1 cellular context compared by ENCODE assay signal in the genomic region with DNA sequence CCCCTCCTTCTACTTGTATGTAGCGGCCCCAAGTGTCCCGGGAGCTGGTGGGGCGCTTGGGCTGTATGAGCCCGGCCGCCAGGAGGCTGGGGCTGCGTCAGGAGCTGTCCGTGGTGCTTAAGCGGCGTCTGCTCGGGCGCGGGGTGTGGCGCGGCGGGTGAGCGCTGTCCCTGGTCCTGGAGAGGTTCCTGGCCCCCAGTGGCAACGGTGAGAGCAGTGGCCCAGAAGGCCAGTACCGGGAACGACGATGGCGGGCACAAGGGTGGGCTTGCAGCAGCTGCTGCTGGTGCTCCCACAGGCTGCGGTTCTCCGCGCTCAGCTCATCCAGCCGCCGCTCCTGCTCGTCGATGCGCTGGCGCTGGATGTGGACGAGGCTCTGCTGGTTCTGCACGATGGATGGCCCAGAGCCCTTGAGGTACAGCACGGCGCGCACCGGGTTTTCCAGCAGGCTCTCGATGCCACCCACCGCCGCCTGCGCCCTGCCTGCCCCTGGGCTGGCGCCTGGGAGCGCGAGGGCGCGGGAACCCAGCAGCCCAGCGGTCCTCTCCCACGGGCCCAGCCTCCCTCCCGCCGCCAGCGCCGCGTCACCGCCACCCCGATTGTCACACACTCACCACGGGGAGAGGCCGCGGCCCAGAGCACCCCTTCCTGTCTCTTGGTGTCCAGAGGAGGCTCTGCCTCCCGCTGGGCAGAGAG.
A peak's percentile ranks its signal among the peaks of the same experiment; 100 is the strongest.
TF ChIP-seq lines count a peak whose summit lies in the region.

No MANE protein-coding gene starts in this region.

TF ChIP-seq in HepG2, 621 proteins besides CTCF, POLR2A, EP300 and RAD21 (continued from another document and continues in another):
- TF ChIP-seq, protein P1, sequence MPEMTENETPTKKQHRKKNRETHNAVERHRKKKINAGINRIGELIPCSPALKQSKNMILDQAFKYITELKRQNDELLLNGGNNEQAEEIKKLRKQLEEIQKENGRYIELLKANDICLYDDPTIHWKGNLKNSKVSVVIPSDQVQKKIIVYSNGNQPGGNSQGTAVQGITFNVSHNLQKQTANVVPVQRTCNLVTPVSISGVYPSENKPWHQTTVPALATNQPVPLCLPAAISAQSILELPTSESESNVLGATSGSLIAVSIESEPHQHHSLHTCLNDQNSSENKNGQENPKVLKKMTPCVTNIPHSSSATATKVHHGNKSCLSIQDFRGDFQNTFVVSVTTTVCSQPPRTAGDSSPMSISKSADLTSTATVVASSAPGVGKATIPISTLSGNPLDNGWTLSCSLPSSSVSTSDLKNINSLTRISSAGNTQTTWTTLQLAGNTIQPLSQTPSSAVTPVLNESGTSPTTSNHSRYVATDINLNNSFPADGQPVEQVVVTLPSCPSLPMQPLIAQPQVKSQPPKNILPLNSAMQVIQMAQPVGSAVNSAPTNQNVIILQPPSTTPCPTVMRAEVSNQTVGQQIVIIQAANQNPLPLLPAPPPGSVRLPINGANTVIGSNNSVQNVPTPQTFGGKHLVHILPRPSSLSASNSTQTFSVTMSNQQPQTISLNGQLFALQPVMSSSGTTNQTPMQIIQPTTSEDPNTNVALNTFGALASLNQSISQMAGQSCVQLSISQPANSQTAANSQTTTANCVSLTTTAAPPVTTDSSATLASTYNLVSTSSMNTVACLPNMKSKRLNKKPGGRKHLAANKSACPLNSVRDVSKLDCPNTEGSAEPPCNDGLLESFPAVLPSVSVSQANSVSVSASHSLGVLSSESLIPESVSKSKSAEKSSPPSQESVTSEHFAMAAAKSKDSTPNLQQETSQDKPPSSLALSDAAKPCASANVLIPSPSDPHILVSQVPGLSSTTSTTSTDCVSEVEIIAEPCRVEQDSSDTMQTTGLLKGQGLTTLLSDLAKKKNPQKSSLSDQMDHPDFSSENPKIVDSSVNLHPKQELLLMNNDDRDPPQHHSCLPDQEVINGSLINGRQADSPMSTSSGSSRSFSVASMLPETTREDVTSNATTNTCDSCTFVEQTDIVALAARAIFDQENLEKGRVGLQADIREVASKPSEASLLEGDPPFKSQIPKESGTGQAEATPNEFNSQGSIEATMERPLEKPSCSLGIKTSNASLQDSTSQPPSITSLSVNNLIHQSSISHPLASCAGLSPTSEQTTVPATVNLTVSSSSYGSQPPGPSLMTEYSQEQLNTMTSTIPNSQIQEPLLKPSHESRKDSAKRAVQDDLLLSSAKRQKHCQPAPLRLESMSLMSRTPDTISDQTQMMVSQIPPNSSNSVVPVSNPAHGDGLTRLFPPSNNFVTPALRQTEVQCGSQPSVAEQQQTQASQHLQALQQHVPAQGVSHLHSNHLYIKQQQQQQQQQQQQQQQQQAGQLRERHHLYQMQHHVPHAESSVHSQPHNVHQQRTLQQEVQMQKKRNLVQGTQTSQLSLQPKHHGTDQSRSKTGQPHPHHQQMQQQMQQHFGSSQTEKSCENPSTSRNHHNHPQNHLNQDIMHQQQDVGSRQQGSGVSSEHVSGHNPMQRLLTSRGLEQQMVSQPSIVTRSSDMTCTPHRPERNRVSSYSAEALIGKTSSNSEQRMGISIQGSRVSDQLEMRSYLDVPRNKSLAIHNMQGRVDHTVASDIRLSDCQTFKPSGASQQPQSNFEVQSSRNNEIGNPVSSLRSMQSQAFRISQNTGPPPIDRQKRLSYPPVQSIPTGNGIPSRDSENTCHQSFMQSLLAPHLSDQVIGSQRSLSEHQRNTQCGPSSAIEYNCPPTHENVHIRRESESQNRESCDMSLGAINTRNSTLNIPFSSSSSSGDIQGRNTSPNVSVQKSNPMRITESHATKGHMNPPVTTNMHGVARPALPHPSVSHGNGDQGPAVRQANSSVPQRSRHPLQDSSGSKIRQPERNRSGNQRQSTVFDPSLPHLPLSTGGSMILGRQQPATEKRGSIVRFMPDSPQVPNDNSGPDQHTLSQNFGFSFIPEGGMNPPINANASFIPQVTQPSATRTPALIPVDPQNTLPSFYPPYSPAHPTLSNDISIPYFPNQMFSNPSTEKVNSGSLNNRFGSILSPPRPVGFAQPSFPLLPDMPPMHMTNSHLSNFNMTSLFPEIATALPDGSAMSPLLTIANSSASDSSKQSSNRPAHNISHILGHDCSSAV (CRISPR knock-in tag; IDR thresholded peaks at IDR 0.05; ENCODE audit: borderline replicate concordance), result peak; percentile 97; the same call in 1 of the 2 replicates
- TF ChIP-seq, protein P2, sequence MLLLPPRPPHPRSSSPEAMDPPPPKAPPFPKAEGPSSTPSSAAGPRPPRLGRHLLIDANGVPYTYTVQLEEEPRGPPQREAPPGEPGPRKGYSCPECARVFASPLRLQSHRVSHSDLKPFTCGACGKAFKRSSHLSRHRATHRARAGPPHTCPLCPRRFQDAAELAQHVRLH (CRISPR knock-in tag; IDR thresholded peaks at IDR 0.05; ENCODE audit: borderline replicate concordance, low read depth), result peak; percentile 100
- TF ChIP-seq, protein P3, sequence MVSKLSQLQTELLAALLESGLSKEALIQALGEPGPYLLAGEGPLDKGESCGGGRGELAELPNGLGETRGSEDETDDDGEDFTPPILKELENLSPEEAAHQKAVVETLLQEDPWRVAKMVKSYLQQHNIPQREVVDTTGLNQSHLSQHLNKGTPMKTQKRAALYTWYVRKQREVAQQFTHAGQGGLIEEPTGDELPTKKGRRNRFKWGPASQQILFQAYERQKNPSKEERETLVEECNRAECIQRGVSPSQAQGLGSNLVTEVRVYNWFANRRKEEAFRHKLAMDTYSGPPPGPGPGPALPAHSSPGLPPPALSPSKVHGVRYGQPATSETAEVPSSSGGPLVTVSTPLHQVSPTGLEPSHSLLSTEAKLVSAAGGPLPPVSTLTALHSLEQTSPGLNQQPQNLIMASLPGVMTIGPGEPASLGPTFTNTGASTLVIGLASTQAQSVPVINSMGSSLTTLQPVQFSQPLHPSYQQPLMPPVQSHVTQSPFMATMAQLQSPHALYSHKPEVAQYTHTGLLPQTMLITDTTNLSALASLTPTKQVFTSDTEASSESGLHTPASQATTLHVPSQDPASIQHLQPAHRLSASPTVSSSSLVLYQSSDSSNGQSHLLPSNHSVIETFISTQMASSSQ (IDR thresholded peaks at IDR 0.05; ENCODE audit: low read depth), result no peak
- TF ChIP-seq, protein P3 (CRISPR knock-in tag; IDR thresholded peaks at IDR 0.05; ENCODE audit: borderline replicate concordance), result peak; percentile 89
- TF ChIP-seq CCDC6 (CRISPR knock-in tag; IDR thresholded peaks at IDR 0.05) (peak; percentile 100), MLLT10 (CRISPR knock-in tag; IDR thresholded peaks at IDR 0.05) (peak; percentile 95; the same call in 1 of the 2 replicates), GFI1 (CRISPR knock-in tag; IDR thresholded peaks at IDR 0.05; ENCODE audit: borderline replicate concordance) (peak; percentile 92), NRL (CRISPR knock-in tag; IDR thresholded peaks at IDR 0.05; ENCODE audit: borderline replicate concordance) (peak; percentile 100), PHF21A (CRISPR knock-in tag; IDR thresholded peaks at IDR 0.05) (peak; percentile 65; the same call in 1 of the 2 replicates), ZNF605 (CRISPR knock-in tag; IDR thresholded peaks at IDR 0.05) (peak; percentile 100), XRCC5 (optimal IDR thresholded peaks at IDR 0.05; ENCODE audit: low read length) (peak; percentile 96), ZNF224 (CRISPR knock-in tag; IDR thresholded peaks at IDR 0.05) (peak; percentile 93; the same call in 1 of the 2 replicates), TARDBP (CRISPR knock-in tag; IDR thresholded peaks at IDR 0.05) (peak; percentile 83), ZNF672 (CRISPR knock-in tag; IDR thresholded peaks at IDR 0.05) (peak; percentile 98), MED8 (CRISPR knock-in tag; IDR thresholded peaks at IDR 0.05; ENCODE audit: insufficient replicate concordance) (peak; percentile 93), YEATS2 (CRISPR knock-in tag; IDR thresholded peaks at IDR 0.05; ENCODE audit: borderline replicate concordance) (peak; percentile 95), FOXA3 (CRISPR knock-in tag; IDR thresholded peaks at IDR 0.05) (peak; percentile 89), CCAR2 (optimal IDR thresholded peaks at IDR 0.05; ENCODE audit: low read depth, low read length) (no peak), ZNF766 (CRISPR knock-in tag; IDR thresholded peaks at IDR 0.05; ENCODE audit: borderline replicate concordance) (peak; percentile 100), ZFX (CRISPR knock-in tag; IDR thresholded peaks at IDR 0.05; ENCODE audit: low read depth) (peak; percentile 49; the same call in 1 of the 2 replicates), TMF1 (CRISPR knock-in tag; IDR thresholded peaks at IDR 0.05; ENCODE audit: low read depth) (peak; percentile 100), ZNF788 (CRISPR knock-in tag; IDR thresholded peaks at IDR 0.05; ENCODE audit: borderline replicate concordance) (peak; percentile 99), HNRNPH1 (optimal IDR thresholded peaks at IDR 0.05; ENCODE audit: low read depth, low read length) (no peak), KLF9 (CRISPR knock-in tag; IDR thresholded peaks at IDR 0.05; ENCODE audit: low read depth) (peak; percentile 98), PCBP2 (optimal IDR thresholded peaks at IDR 0.05; ENCODE audit: low read depth, low read length, poor library complexity, severe bottlenecking) (no peak), MXI1 (IDR thresholded peaks at IDR 0.05; ENCODE audit: borderline replicate concordance, low read depth, low read length) (peak; percentile 85; the same call in 1 of the 3 replicates), ZFP37 (CRISPR knock-in tag; IDR thresholded peaks at IDR 0.05; ENCODE audit: borderline replicate concordance) (peak; percentile 100), SRY (CRISPR knock-in tag; IDR thresholded peaks at IDR 0.05) (peak; percentile 100), CENPX (CRISPR knock-in tag; IDR thresholded peaks at IDR 0.05) (peak; percentile 94; the same call in 1 of the 2 replicates), ZKSCAN8 (CRISPR knock-in tag; IDR thresholded peaks at IDR 0.05; ENCODE audit: borderline replicate concordance) (peak; percentile 98), SIX4 (CRISPR knock-in tag; IDR thresholded peaks at IDR 0.05) (peak; percentile 96)
- TF ChIP-seq, protein P4, sequence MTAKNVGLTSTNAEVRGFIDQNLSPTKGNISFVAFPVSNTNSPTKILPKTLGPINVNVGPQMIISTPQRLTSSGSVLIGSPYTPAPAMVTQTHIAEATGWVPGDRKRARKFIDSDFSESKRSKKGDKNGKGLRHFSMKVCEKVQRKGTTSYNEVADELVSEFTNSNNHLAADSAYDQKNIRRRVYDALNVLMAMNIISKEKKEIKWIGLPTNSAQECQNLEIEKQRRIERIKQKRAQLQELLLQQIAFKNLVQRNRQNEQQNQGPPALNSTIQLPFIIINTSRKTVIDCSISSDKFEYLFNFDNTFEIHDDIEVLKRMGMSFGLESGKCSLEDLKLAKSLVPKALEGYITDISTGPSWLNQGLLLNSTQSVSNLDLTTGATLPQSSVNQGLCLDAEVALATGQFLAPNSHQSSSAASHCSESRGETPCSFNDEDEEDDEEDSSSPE (CRISPR knock-in tag; IDR thresholded peaks at IDR 0.05), result peak; percentile 81
- TF ChIP-seq, protein P5, sequence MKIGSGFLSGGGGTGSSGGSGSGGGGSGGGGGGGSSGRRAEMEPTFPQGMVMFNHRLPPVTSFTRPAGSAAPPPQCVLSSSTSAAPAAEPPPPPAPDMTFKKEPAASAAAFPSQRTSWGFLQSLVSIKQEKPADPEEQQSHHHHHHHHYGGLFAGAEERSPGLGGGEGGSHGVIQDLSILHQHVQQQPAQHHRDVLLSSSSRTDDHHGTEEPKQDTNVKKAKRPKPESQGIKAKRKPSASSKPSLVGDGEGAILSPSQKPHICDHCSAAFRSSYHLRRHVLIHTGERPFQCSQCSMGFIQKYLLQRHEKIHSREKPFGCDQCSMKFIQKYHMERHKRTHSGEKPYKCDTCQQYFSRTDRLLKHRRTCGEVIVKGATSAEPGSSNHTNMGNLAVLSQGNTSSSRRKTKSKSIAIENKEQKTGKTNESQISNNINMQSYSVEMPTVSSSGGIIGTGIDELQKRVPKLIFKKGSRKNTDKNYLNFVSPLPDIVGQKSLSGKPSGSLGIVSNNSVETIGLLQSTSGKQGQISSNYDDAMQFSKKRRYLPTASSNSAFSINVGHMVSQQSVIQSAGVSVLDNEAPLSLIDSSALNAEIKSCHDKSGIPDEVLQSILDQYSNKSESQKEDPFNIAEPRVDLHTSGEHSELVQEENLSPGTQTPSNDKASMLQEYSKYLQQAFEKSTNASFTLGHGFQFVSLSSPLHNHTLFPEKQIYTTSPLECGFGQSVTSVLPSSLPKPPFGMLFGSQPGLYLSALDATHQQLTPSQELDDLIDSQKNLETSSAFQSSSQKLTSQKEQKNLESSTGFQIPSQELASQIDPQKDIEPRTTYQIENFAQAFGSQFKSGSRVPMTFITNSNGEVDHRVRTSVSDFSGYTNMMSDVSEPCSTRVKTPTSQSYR (CRISPR knock-in tag; IDR thresholded peaks at IDR 0.05; ENCODE audit: borderline replicate concordance), result peak; percentile 94
- TF ChIP-seq, protein P6, sequence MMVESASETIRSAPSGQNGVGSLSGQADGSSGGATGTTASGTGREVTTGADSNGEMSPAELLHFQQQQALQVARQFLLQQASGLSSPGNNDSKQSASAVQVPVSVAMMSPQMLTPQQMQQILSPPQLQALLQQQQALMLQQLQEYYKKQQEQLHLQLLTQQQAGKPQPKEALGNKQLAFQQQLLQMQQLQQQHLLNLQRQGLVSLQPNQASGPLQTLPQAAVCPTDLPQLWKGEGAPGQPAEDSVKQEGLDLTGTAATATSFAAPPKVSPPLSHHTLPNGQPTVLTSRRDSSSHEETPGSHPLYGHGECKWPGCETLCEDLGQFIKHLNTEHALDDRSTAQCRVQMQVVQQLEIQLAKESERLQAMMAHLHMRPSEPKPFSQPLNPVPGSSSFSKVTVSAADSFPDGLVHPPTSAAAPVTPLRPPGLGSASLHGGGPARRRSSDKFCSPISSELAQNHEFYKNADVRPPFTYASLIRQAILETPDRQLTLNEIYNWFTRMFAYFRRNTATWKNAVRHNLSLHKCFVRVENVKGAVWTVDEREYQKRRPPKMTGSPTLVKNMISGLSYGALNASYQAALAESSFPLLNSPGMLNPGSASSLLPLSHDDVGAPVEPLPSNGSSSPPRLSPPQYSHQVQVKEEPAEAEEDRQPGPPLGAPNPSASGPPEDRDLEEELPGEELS (CRISPR knock-in tag; IDR thresholded peaks at IDR 0.05), result peak; percentile 93
- TF ChIP-seq, protein P7, sequence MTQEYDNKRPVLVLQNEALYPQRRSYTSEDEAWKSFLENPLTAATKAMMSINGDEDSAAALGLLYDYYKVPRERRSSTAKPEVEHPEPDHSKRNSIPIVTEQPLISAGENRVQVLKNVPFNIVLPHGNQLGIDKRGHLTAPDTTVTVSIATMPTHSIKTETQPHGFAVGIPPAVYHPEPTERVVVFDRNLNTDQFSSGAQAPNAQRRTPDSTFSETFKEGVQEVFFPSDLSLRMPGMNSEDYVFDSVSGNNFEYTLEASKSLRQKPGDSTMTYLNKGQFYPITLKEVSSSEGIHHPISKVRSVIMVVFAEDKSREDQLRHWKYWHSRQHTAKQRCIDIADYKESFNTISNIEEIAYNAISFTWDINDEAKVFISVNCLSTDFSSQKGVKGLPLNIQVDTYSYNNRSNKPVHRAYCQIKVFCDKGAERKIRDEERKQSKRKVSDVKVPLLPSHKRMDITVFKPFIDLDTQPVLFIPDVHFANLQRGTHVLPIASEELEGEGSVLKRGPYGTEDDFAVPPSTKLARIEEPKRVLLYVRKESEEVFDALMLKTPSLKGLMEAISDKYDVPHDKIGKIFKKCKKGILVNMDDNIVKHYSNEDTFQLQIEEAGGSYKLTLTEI (CRISPR knock-in tag; conservative IDR thresholded peaks at IDR 0.05), result peak; percentile 77; the same call in 1 of the 2 replicates
